ENCODE assay signal across 25 cellular contexts in the genomic region with DNA sequence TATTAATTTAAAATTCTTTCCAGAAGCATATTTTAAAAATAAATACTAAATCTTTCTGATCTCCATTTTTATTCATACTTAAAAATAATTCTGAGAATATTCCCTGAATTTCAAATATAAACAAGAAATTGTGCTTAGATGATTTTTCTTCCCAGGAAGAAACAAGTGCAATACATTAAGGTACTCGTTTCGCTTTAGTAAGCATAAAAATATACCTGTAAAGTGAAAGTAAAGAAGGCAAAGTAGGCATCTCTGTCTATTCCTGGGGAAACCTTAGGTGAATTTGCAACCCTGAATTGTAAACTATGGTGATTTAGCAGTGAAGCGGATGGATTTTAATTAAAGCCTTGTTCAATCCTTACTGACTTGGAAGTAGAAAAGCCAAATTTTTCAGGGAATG.
"Had no signal": no experiment of that assay in that cellular context is flagged by ENCODE, and none has a peak within 500 bp of the region (broad histone marks: within the 10 kb centered on the region; RNA-seq: fewer than 3 reads in every experiment).

No MANE protein-coding gene starts in this region.

- H3K27ac ChIP-seq: HL-60, KMS-11, RWPE1 had no signal

- H3K9me3 ChIP-seq: SK-N-SH had no signal

- H3K9ac ChIP-seq: KMS-11, SK-N-SH had no signal

- ATAC-seq: Panc1, PC-3, T-cell had no signal

- H3K4me2 ChIP-seq: KMS-11, SK-N-SH had no signal

- FAIRE-seq: HTR-8/SVneo had no signal

- DNase-seq: Kasumi-1; MM.1S; NCI-H1092 treated with DMSO at 0.1 percent for 48 hours; NCI-H1436; NCI-H187; NCI-H2029; NCI-H2081 treated with DMSO at 0.1 percent for 48 hours; NCI-H2171; NCI-H226; NCI-H446; NCI-H510A; NCI-H524 treated with DMSO at 0.1 percent for 48 hours; NCI-H69; NCI-H774; NK-92 treated with Interleukin-12 subunit alpha and Interleukin-12 subunit beta, amount 100 ng/mL, for 24 hours; PC-3; SHP77; SK-N-SH; SW 1271; T-cell had no signal
